Comparison of ENCODE assay signal across 2 cellular contexts in the genomic region with DNA sequence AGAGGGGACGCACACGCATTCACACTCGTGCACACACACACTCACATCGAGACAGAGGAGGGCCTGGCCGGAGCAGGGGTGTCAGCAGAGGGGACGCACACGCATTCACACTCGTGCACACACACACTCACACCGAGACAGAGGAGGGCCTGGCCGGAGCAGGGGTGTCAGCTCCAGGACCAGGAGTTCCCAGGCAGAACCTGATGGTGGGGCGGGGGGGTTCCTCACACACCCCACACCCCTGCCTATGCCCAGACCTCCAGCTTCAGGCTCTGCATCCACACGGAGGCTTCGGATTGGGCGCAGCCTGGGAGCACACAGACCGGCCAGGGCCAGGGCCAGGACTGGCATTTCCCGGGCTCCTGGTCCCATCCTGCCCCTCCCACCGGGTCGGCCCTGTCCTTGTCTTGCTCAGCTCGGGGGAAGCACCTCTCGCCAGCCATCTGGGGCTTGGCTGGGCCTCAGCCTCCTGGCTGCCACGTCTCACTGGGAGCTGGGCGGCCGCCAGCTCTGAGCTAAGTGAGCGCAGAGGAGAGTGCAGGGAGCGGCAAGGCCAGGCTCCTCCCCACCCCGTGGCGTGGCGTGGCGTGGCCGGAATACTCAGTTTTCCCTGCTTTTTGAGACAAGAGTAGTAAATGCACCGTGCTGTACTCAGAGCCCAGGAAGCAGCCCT.
TF ChIP-seq lines count a peak whose summit lies in the region.

No MANE protein-coding gene starts in this region.

TF ChIP-seq in IMR-90, 13 proteins besides CTCF, POLR2A, EP300 and RAD21:
- peak; percentile 76 for TF ChIP-seq MAZ (IDR thresholded peaks at IDR 0.05; ENCODE audit: borderline replicate concordance, low read depth, low read length)
- peak; percentile 26; the same call in 1 of the 2 replicates for TF ChIP-seq USF2 (IDR thresholded peaks at IDR 0.05; ENCODE audit: low read depth, low read length)
- no peak for TF ChIP-seq NFE2L2 (IDR thresholded peaks at IDR 0.05; ENCODE audit: low read depth, low read length)
- peak; percentile 79; the same call in 1 of the 2 replicates for TF ChIP-seq MXI1 (IDR thresholded peaks at IDR 0.05; ENCODE audit: borderline replicate concordance, low read depth, low read length)

TF ChIP-seq in HEK293T, 16 proteins besides CTCF, POLR2A, EP300 and RAD21:
- TF ChIP-seq TARDBP (IDR thresholded peaks at IDR 0.05) (no peak), FOXM1 (IDR thresholded peaks at IDR 0.05; ENCODE audit: borderline replicate concordance) (no peak), SP1 (IDR thresholded peaks at IDR 0.05) (no peak)
